10 cellular contexts compared by ENCODE assay signal in genomic region chr12:106585862-106586534, GRCh38. TPM values are rescaled to one million over a fixed set of nuclear protein-coding genes. Genes with fewer than 3 reads are reported as not detected.
A peak's percentile ranks its signal among the peaks of the same experiment; 100 is the strongest.
DNase-seq lines count a peak whose midpoint lies in the region; ATAC-seq, FAIRE-seq and TF ChIP-seq lines count a peak whose summit lies in the region.
"Had no signal": no experiment of that assay in that cellular context is flagged by ENCODE, and none has a peak within 500 bp of the region (broad histone marks: within the 10 kb centered on the region; RNA-seq: fewer than 3 reads in every experiment).

No MANE protein-coding gene starts in this region.

- no peak for TF ChIP-seq POLR2A in HepG2 (IDR thresholded peaks at IDR 0.05; ENCODE audit: insufficient read depth in 1 of 2, low read depth in 2 of 2, low read length in 2 of 2)
- no peak for TF ChIP-seq POLR2A in right lobe of liver (IDR thresholded peaks at IDR 0.05)

- H3K27ac ChIP-seq in HepG2 (ENCODE audit: extremely low read length, insufficient read depth, low read length) (no peak overlapping the region), right lobe of liver (no peak overlapping the region)

- no peak for TF ChIP-seq RAD21 in HepG2 (CRISPR knock-in tag; IDR thresholded peaks at IDR 0.05)

- 5% methylated on average over 15 of the region's 65 CpGs for WGBS in HepG2 (ENCODE audit: low lambda C conversion rate)
- WGBS in right lobe of liver (ENCODE audit: insufficient coverage, low coverage, low lambda C conversion rate, missing lambda C conversion rate) = 1% methylated on average over 40 of the region's 65 CpGs

- ATAC-seq in HepG2 (peak; percentile 36), right lobe of liver (no peak), WTC11 (peak; percentile 7), omental fat pad (ENCODE audit: low FRiP score) (no peak), GM21825 (IDR thresholded peaks at IDR 0.05; ENCODE audit: unreplicated experiment) (no peak)
- ATAC-seq: stimulated activated memory B cell treated with anti-CD40 and anti-IgM and Interleukin-4, amounts not matched to agents 10 μg/mL and 1 μg/mL and 100 μg/mL, for 72 hours had no signal

- POLR2A ChIA-PET in HepG2 (lab: Yijun Ruan, JAX) (no interaction called here), WTC11 (lab: Charles Lee) (no interaction called here), HEK293T (lab: Yijun Ruan, JAX) (no interaction called here)

- DNase-seq in HepG2 (ENCODE audit: low spot score) = no peak
- no peak for DNase-seq in right lobe of liver
- peak; percentile 75 for DNase-seq in WTC11 (ENCODE audit: low spot score)
- peak; percentile 78 for DNase-seq in left kidney (ENCODE audit: low read depth, low spot score)
- no peak for DNase-seq in omental fat pad (ENCODE audit: low spot score)
- no peak for DNase-seq in HEK293T (ENCODE audit: extremely low spot score)
- DNase-seq in stimulated activated CD4-positive, alpha-beta T cell treated with anti-CD3 and anti-CD28 coated beads, Interleukin-1b, Interleukin-23, amount 100 ng/mL, for 48 hours = no peak
- DNase-seq: SHP77 had no signal

- H4K20me1 ChIP-seq in HepG2 (ENCODE audit: insufficient read depth, low read length) = no peaks in the 10 kb centered on the region

- in situ Hi-C loops in HepG2 (cut with HindIII; ENCODE audit: extremely low pct_ligation_motif_present, low pct_unique_long_range_greater_than_20kb) = no loop called here

- no peak overlapping the region for H2AFZ ChIP-seq in HepG2 (ENCODE audit: low read length)

- H3K4me1 Mint-ChIP-seq in WTC11 = peaks cover 36% of the 10 kb centered on the region

- H3K4me1 ChIP-seq in HepG2 (ENCODE audit: insufficient read depth, low read length) = no peaks in the 10 kb centered on the region
- H3K4me1 ChIP-seq in right lobe of liver = peaks cover 0 to 28% (median 4%) of the 10 kb centered on the region in 4 donors

- H3K9me3 ChIP-seq in HepG2 (ENCODE audit: low read length) (no peaks in the 10 kb centered on the region), right lobe of liver (no peaks in the 10 kb centered on the region)

- CTCF ChIA-PET in HepG2 (lab: Yijun Ruan, JAX; ENCODE audit: low intra/inter-chr PET ratio, low total read pairs) = no interaction called here
- CTCF ChIA-PET in WTC11 (lab: Charles Lee) = interaction anchor here (0.8 to 3.1 kb wide), 3 partner anchors 14 to 333 kb away, joined by 3 to 20 read pairs (median 5); partner anchors contain the start of gene POLR3B
- CTCF ChIA-PET in HEK293T (lab: Yijun Ruan, JAX) = no interaction called here

- H3K27ac Mint-ChIP-seq in WTC11 = no peak overlapping the region
- H3K27ac Mint-ChIP-seq: stimulated activated memory B cell treated with anti-CD40 and anti-IgM and Interleukin-4, amounts not matched to agents 10 μg/mL and 1 μg/mL and 100 μg/mL, for 72 hours had no signal

- intact Hi-C loops in HepG2 (cut with micrococcal nuclease; ENCODE audit: unreplicated experiment) = no loop called here
- intact Hi-C loops in right lobe of liver (cut with DNase I) = no loop called here

- peak overlapping the region; percentile 23; the same call in 1 of the 2 replicates for H3K4me2 ChIP-seq in HepG2 (ENCODE audit: low read depth, low read length)

- H3K4me3 Mint-ChIP-seq in WTC11 = peak overlapping the region; percentile 79
- H3K4me3 Mint-ChIP-seq: stimulated activated memory B cell treated with anti-CD40 and anti-IgM and Interleukin-4, amounts not matched to agents 10 μg/mL and 1 μg/mL and 100 μg/mL, for 72 hours had no signal

- H3K36me3 ChIP-seq in HepG2 (replicated peaks in 1 of 2; ENCODE audit: control insufficient read depth in 1 of 2, insufficient read depth in 2 of 2, low read length in 2 of 2) (no peaks in the 10 kb centered on the region), right lobe of liver (no peaks in the 10 kb centered on the region)

- H3K27me3 Mint-ChIP-seq in WTC11 (ENCODE audit: low read depth) = peaks cover 93% of the 10 kb centered on the region

- H3K36me3 Mint-ChIP-seq in WTC11 = no peaks in the 10 kb centered on the region
- H3K36me3 Mint-ChIP-seq: stimulated activated memory B cell treated with anti-CD40 and anti-IgM and Interleukin-4, amounts not matched to agents 10 μg/mL and 1 μg/mL and 100 μg/mL, for 72 hours had no signal

- FAIRE-seq in HepG2 (lab: Jason Lieb, UNC) = no peak

- BruUV-seq in HepG2 (replicated peaks; lab: Mats Ljungman, UMichigan) = no TSS peak

- H3K4me3 ChIP-seq in HepG2 (replicated peaks in 1 of 3; ENCODE audit: insufficient read depth in 1 of 3, low read depth in 2 of 3, low read length in 3 of 3) (peak overlapping the region in 1 of 3 experiments; percentile 18; a peak in 1 of 6 replicates), right lobe of liver (no peak overlapping the region)

- peaks cover 17 to 78% of the 10 kb centered on the region in 2 experiments for H3K27me3 ChIP-seq in HepG2 (ENCODE audit: control insufficient read depth in 1 of 2, insufficient read depth in 2 of 2, low read length in 2 of 2)
- H3K27me3 ChIP-seq in right lobe of liver = peaks cover 17 to 21% of the 10 kb centered on the region in 2 donors

- TF ChIP-seq EP300 in HepG2 (IDR thresholded peaks at IDR 0.05; ENCODE audit: low read depth in 2 of 2, low read length in 2 of 2) (no peak), HepG2 (CRISPR knock-in tag; IDR thresholded peaks at IDR 0.05; ENCODE audit: borderline replicate concordance) (no peak)

- H3K9me3 Mint-ChIP-seq in WTC11 = no peaks in the 10 kb centered on the region
- H3K9me3 Mint-ChIP-seq: stimulated activated memory B cell treated with anti-CD40 and anti-IgM and Interleukin-4, amounts not matched to agents 10 μg/mL and 1 μg/mL and 100 μg/mL, for 72 hours had no signal

- TF ChIP-seq CTCF in HepG2 (CRISPR knock-in tag; IDR thresholded peaks at IDR 0.05) = no peak
- TF ChIP-seq CTCF in right lobe of liver (IDR thresholded peaks at IDR 0.05) = no peak
- no peak for TF ChIP-seq CTCF in WTC11 (IDR thresholded peaks at IDR 0.05)
- TF ChIP-seq CTCF in omental fat pad (IDR thresholded peaks at IDR 0.05) = no peak

- no peaks in the 10 kb centered on the region for H3K79me2 ChIP-seq in HepG2 (ENCODE audit: insufficient read depth, low read length)

- H3K9ac ChIP-seq in HepG2 (ENCODE audit: insufficient read depth, low read depth, low read length) = no peak overlapping the region

TF ChIP-seq in WTC11, 78 proteins besides CTCF, POLR2A, EP300 and RAD21:
- TF ChIP-seq NR1H2 (CRISPR knock-in tag; IDR thresholded peaks at IDR 0.05) (no peak), E2F5 (CRISPR knock-in tag; IDR thresholded peaks at IDR 0.05) (peak; percentile 38; the same call in 1 of the 2 replicates)

TF ChIP-seq in HEK293T, 16 proteins besides CTCF, POLR2A, EP300 and RAD21:
- TF ChIP-seq ARNT (IDR thresholded peaks at IDR 0.05) (no peak), SP1 (IDR thresholded peaks at IDR 0.05) (no peak), FOXA1 (IDR thresholded peaks at IDR 0.05) (no peak), LEF1 (IDR thresholded peaks at IDR 0.05; ENCODE audit: borderline replicate concordance) (no peak), FOXK2 (IDR thresholded peaks at IDR 0.05) (no peak), FOXM1 (IDR thresholded peaks at IDR 0.05; ENCODE audit: borderline replicate concordance) (no peak), SUZ12 (IDR thresholded peaks at IDR 0.05) (no peak), CTBP1 (IDR thresholded peaks at IDR 0.05; ENCODE audit: borderline replicate concordance) (no peak), ELF4 (IDR thresholded peaks at IDR 0.05) (no peak), TARDBP (IDR thresholded peaks at IDR 0.05) (no peak), PKNOX1 (IDR thresholded peaks at IDR 0.05) (no peak), NFRKB (IDR thresholded peaks at IDR 0.05) (no peak), ZNF384 (IDR thresholded peaks at IDR 0.05) (no peak), HDGF (IDR thresholded peaks at IDR 0.05; ENCODE audit: borderline replicate concordance) (no peak), BHLHE40 (IDR thresholded peaks at IDR 0.05; ENCODE audit: borderline replicate concordance) (no peak)

RNA-seq across cellular contexts. Expression of gene RFX4, which starts 3.2 kb away (rescaled TPM):
- total RNA-seq in HepG2 (2016; rRNA removed; fragmentation: Illumina TruSeq; extraction: Trizol) (not detected in 2 replicates), right lobe of liver (not detected), WTC11 (2021) (0.14 to 0.26 TPM in 2 of 3 replicates, not detected in the other), omental fat pad (not detected)
- not detected in 2 replicates for total RNA-seq in HepG2 (2016; cell fraction: cytosol; rRNA removed; fragmentation: Illumina TruSeq; extraction: Trizol; ENCODE audit: low read depth)
- not detected in 2 replicates for total RNA-seq in HepG2 (2016; cell fraction: insoluble cytoplasmic fraction; rRNA removed; fragmentation: Illumina TruSeq; extraction: Trizol)
- not detected in 2 replicates for total RNA-seq in HepG2 (2016; cell fraction: membrane; rRNA removed; fragmentation: Illumina TruSeq; extraction: Trizol)
- total RNA-seq in HepG2 (2016; cell fraction: nucleus; rRNA removed; fragmentation: Illumina TruSeq; extraction: Trizol) = not detected in 2 replicates
- polyA plus RNA-seq in HepG2 (2011; rRNA removed) = not detected in 2 replicates
- not detected in 2 replicates for polyA plus RNA-seq in HepG2 (2011; cell fraction: cytosol; rRNA removed)
- polyA plus RNA-seq in HepG2 (2011; cell fraction: nucleus; rRNA removed) = not detected in 2 replicates
- not detected in 2 replicates for polyA plus RNA-seq in HepG2 (2012)
- polyA plus RNA-seq in HepG2 (2016; cell fraction: cytosol; fragmentation: Illumina TruSeq; extraction: Trizol; ENCODE audit: low read depth) = not detected in 2 replicates
- not detected in 2 replicates for polyA plus RNA-seq in HepG2 (2016; cell fraction: insoluble cytoplasmic fraction; fragmentation: Illumina TruSeq; extraction: Trizol; ENCODE audit: low read depth)
- polyA plus RNA-seq in HepG2 (2016; cell fraction: membrane; fragmentation: Illumina TruSeq; extraction: Trizol; ENCODE audit: low read depth) = not detected in 2 replicates
- polyA plus RNA-seq in HepG2 (2016; cell fraction: nucleus; fragmentation: Illumina TruSeq; extraction: Trizol; ENCODE audit: insufficient read depth, low read depth) = not detected in 2 replicates
- not detected in 2 replicates for polyA minus RNA-seq in HepG2 (2011; rRNA and poly(A)+ RNA removed; ENCODE audit: low replicate concordance)
- polyA minus RNA-seq in HepG2 (2011; cell fraction: cytosol; rRNA and poly(A)+ RNA removed) = not detected in 2 replicates
- not detected in 2 replicates for polyA minus RNA-seq in HepG2 (2011; cell fraction: nucleus; rRNA and poly(A)+ RNA removed)

Comparison
In these comparisons a context has a peak if more than half of its experiments do, and no peak if none do; other contexts are left out.
1. ATAC-seq: peak in HepG2 (single experiment) and WTC11 (single experiment); none in right lobe of liver (0 of 4), omental fat pad (single experiment) and GM21825 (single experiment).
2. DNase-seq: peak in WTC11 (single experiment) and left kidney (single experiment); none in HepG2 (single experiment), right lobe of liver (0 of 3), omental fat pad (single experiment), HEK293T (single experiment) and stimulated activated CD4-positive, alpha-beta T cell treated with anti-CD3 and anti-CD28 coated beads, Interleukin-1b, Interleukin-23, amount 100 ng/mL, for 48 hours (single experiment).
3. Of the 50 proteins assayed by ChIP-seq in both HepG2 and WTC11: peak only in HepG2: none; only in WTC11: E2F5; in both: none; in neither: 49.